9 cellular contexts compared by ENCODE assay signal in the genomic region with DNA sequence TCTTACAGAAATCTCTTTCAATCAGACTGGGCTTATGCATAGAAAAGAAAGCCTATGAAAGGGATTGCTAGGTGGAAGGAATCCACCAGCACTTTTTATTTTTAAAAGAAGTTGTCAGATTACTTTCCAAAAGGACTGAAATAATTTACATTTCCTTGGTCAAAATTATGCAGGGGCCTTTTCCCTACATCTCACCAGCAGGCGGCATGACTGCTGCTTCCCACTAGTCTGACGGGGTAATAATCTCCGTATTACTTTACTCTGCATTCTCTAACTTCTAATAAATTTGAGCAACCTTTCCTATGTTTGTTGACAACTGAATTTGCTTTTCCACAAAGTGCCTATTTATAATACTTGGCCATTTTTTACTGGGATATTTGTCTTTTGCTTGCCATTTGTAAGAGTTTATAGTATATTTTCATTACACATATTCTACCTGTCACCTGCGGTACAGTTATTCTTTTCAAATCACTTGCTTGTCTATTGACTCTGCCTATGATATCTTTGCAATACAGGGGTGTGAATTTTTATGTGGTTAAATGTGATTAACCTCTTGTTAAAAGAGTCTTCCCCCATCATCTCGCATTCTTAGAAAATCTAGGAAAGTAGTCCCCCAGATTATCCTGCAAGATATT. TPM values are rescaled to one million over a fixed set of nuclear protein-coding genes. Genes with fewer than 3 reads are reported as not detected.
DNase-seq lines count a peak whose midpoint lies in the region; TF ChIP-seq lines count a peak whose summit lies in the region.
"Had no signal": no experiment of that assay in that cellular context is flagged by ENCODE, and none has a peak within 500 bp of the region (broad histone marks: within the 10 kb centered on the region; RNA-seq: fewer than 3 reads in every experiment).

No MANE protein-coding gene starts in this region.

- H3K27me3 Mint-ChIP-seq in neural progenitor cell (ENCODE audit: insufficient read depth, low read depth), result no peaks in the 10 kb centered on the region

- H3K27ac Mint-ChIP-seq in neural progenitor cell, result no peak overlapping the region
- H3K27ac Mint-ChIP-seq: T-helper 1 cell treated with Interleukin-12 subunit alpha and Interleukin-12 subunit beta and Interleukin-4 antibody, amounts not matched to agents 30 μg/mL and 1 μg/mL, for 36 hours had no signal

- no peaks in the 10 kb centered on the region for H3K36me3 Mint-ChIP-seq in neural progenitor cell

- H3K4me3 ChIP-seq in brain microvascular endothelial cell (ENCODE audit: low read depth, low read length) (no peak overlapping the region), neural progenitor cell (no peak overlapping the region)

- DNase-seq in NCI-H510A treated with DMSO at 0.1 percent for 48 hours (lab: John Stamatoyannopoulos, UW) (peak; percentile 12), NCI-H510A (lab: John Stamatoyannopoulos, UW) (no peak), KG1 (lab: John Stamatoyannopoulos, UW) (peak; percentile 9), brain microvascular endothelial cell (peak; percentile 25), neural progenitor cell (ENCODE audit: low spot score) (peak; percentile 38), GF-D8 (lab: John Stamatoyannopoulos, UW) (no peak), DMS79 (lab: John Stamatoyannopoulos, UW) (no peak)
- no peak for DNase-seq in activated CD4-positive, CD25-positive, alpha-beta regulatory T cell treated with anti-CD3 and anti-CD28 coated beads, Interleukin-2, amount 50 U/mL, for 72 hours

- peaks cover 5% of the 10 kb centered on the region for H3K4me1 Mint-ChIP-seq in neural progenitor cell

- TF ChIP-seq CTCF in brain microvascular endothelial cell (IDR thresholded peaks at IDR 0.05; ENCODE audit: low read depth, low read length, missing control alignments) (peak; percentile 85), neural progenitor cell (IDR thresholded peaks at IDR 0.05) (peak; percentile 66)

- no peaks in the 10 kb centered on the region for H3K79me2 ChIP-seq in neural progenitor cell (ENCODE audit: low read depth)

- no peaks in the 10 kb centered on the region for H4K20me1 ChIP-seq in neural progenitor cell (ENCODE audit: low read depth)

- no peak overlapping the region for H3K4me3 Mint-ChIP-seq in neural progenitor cell
- H3K4me3 Mint-ChIP-seq: T-helper 1 cell treated with Interleukin-12 subunit alpha and Interleukin-12 subunit beta and Interleukin-4 antibody, amounts not matched to agents 30 μg/mL and 1 μg/mL, for 36 hours had no signal

- H3K4me1 ChIP-seq in neural progenitor cell, result no peaks in the 10 kb centered on the region

- H3K27ac ChIP-seq in brain microvascular endothelial cell (no peak overlapping the region), neural progenitor cell (no peak overlapping the region)

- in situ Hi-C loops in brain microvascular endothelial cell (cut with HindIII; ENCODE audit: low pct_ligation_motif_present, low sequenced_read_pairs), result no loop called here

- H3F3A ChIP-seq in neural progenitor cell (ENCODE audit: low read depth), result no peaks in the 10 kb centered on the region

- no peak overlapping the region for H2AFZ ChIP-seq in neural progenitor cell (replicated peaks)

- H3K27me3 ChIP-seq in brain microvascular endothelial cell (replicated peaks) (no peaks in the 10 kb centered on the region), neural progenitor cell (peaks cover 17% of the 10 kb centered on the region)

- no peaks in the 10 kb centered on the region for H3K9me3 ChIP-seq in neural progenitor cell (ENCODE audit: low read depth)

- H3K4me2 ChIP-seq in neural progenitor cell, result no peak overlapping the region

- H3K9me3 Mint-ChIP-seq in neural progenitor cell, result peaks cover 2% of the 10 kb centered on the region
- H3K9me3 Mint-ChIP-seq: T-helper 1 cell treated with Interleukin-12 subunit alpha and Interleukin-12 subunit beta and Interleukin-4 antibody, amounts not matched to agents 30 μg/mL and 1 μg/mL, for 36 hours had no signal

- H3K36me3 ChIP-seq in brain microvascular endothelial cell (replicated peaks) (no peaks in the 10 kb centered on the region), neural progenitor cell (no peaks in the 10 kb centered on the region)

- no peak overlapping the region for H3K9ac ChIP-seq in neural progenitor cell

RNA-seq across cellular contexts. Expression of a gene that starts 51.9 kb away (rescaled TPM):
- total RNA-seq in neural progenitor cell (ENCODE audit: low replicate concordance), result 55.1 and 71.7 TPM in 2 replicates

Comparison
In these comparisons a context has a peak if more than half of its experiments do, and no peak if none do; other contexts are left out.
1. DNase-seq: peak in NCI-H510A treated with DMSO at 0.1 percent for 48 hours (single experiment), KG1 (single experiment), brain microvascular endothelial cell (single experiment) and neural progenitor cell (single experiment); none in NCI-H510A (single experiment), GF-D8 (single experiment), DMS79 (single experiment) and activated CD4-positive, CD25-positive, alpha-beta regulatory T cell treated with anti-CD3 and anti-CD28 coated beads, Interleukin-2, amount 50 U/mL, for 72 hours (single experiment).